21 cellular contexts compared by ENCODE assay signal in genomic region chr21:33031152-33031551, GRCh38. TPM values are rescaled to one million over a fixed set of nuclear protein-coding genes. Genes with fewer than 3 reads are reported as not detected.
DNase-seq lines count a peak whose midpoint lies in the region; ATAC-seq, FAIRE-seq and TF ChIP-seq lines count a peak whose summit lies in the region.
"Had no signal": no experiment of that assay in that cellular context is flagged by ENCODE, and none has a peak within 500 bp of the region (broad histone marks: within the 10 kb centered on the region; RNA-seq: fewer than 3 reads in every experiment).

No MANE protein-coding gene starts in this region.

- H3K27ac Mint-ChIP-seq in T-helper 17 cell = no peak overlapping the region
- H3K27ac Mint-ChIP-seq: CD14-positive monocyte; CD8-positive, alpha-beta T cell; HFFc6 had no signal

- dilution Hi-C loops in endothelial cell of umbilical vein (cut with MboI; ENCODE audit: extremely low pct_ligation_motif_present, low sequenced_read_pairs) = no loop called here

- no peak overlapping the region for H3K9ac ChIP-seq in endothelial cell of umbilical vein (replicated peaks; ENCODE audit: extremely low read depth, insufficient read depth, low read length)

- DNase-seq in DMS 273 (lab: John Stamatoyannopoulos, UW; ENCODE audit: unreplicated experiment) (peak; percentile 35), DMS 273 treated with DMSO at 0.1 percent for 48 hours (lab: John Stamatoyannopoulos, UW) (no peak), endothelial cell of umbilical vein (ENCODE audit: low read depth, low spot score) (no peak), sciatic nerve (ENCODE audit: low spot score) (peak; percentile 31), medulla oblongata (ENCODE audit: extremely low spot score) (no peak), ascending aorta (ENCODE audit: low spot score in 2 of 2) (no peak), T-helper 17 cell (no peak)
- DNase-seq: Caco-2; CD8-positive, alpha-beta T cell; DMS79; HCEC 1CT; HFFc6 had no signal

- intact Hi-C loops in endothelial cell of umbilical vein (cut with micrococcal nuclease) = no loop called here
- intact Hi-C loops in sciatic nerve (cut with DNase I) = no loop called here
- intact Hi-C loops in ascending aorta (cut with DNase I) = no loop called here

- H2AFZ ChIP-seq in endothelial cell of umbilical vein (ENCODE audit: low read depth, low read length) = no peak overlapping the region

- no TSS peak for BruUV-seq in endothelial cell of umbilical vein (replicated peaks; lab: Mats Ljungman, UMichigan)

- no peak overlapping the region for H3K4me2 ChIP-seq in endothelial cell of umbilical vein (ENCODE audit: insufficient read depth, low read length)

- no peaks in the 10 kb centered on the region for H3K79me2 ChIP-seq in endothelial cell of umbilical vein (ENCODE audit: control insufficient read depth, insufficient read depth, low read length)

- H3K4me1 ChIP-seq in endothelial cell of umbilical vein (ENCODE audit: control insufficient read depth, extremely low read depth, insufficient read depth, low read length) (peaks cover 5% of the 10 kb centered on the region), ascending aorta (no peaks in the 10 kb centered on the region)
- H3K4me1 ChIP-seq: Caco-2 had no signal

- TF ChIP-seq POLR2A in endothelial cell of umbilical vein (IDR thresholded peaks at IDR 0.05; ENCODE audit: low read depth, low read length) = no peak

- H3K36me3 ChIP-seq in endothelial cell of umbilical vein (ENCODE audit: control insufficient read depth in 2 of 2, extremely low read depth in 1 of 2, insufficient read depth in 2 of 2, low read length in 2 of 2) (no peaks in the 10 kb centered on the region), ascending aorta (no peaks in the 10 kb centered on the region)

- no peak overlapping the region for H3K27ac ChIP-seq in endothelial cell of umbilical vein (ENCODE audit: insufficient read depth, low read depth, low read length)
- no peak overlapping the region for H3K27ac ChIP-seq in ascending aorta
- H3K27ac ChIP-seq: 22Rv1 had no signal

- H3K9me3 ChIP-seq in endothelial cell of umbilical vein (replicated peaks; ENCODE audit: control insufficient read depth, insufficient read depth, low read length) (no peaks in the 10 kb centered on the region), ascending aorta (no peaks in the 10 kb centered on the region), T-helper 17 cell (ENCODE audit: control insufficient read depth, low read length, poor library complexity, severe bottlenecking) (no peaks in the 10 kb centered on the region)
- H3K9me3 ChIP-seq: Caco-2 had no signal

- no peak for FAIRE-seq in endothelial cell of umbilical vein (lab: Jason Lieb, UNC)
- FAIRE-seq: GM12878, HepG2 had no signal

- no peaks in the 10 kb centered on the region for H3K9me1 ChIP-seq in endothelial cell of umbilical vein (replicated peaks; ENCODE audit: control insufficient read depth, extremely low read depth, insufficient read depth, low read length)

- no peak for TF ChIP-seq CTCF in endothelial cell of umbilical vein (IDR thresholded peaks at IDR 0.05; ENCODE audit: extremely low read depth in 1 of 2, insufficient read depth in 1 of 2, low read depth in 1 of 2, low read length in 2 of 2)
- TF ChIP-seq CTCF in ascending aorta (IDR thresholded peaks at IDR 0.05) = no peak

- H3K27me3 ChIP-seq in endothelial cell of umbilical vein (ENCODE audit: control insufficient read depth in 2 of 2, insufficient read depth in 2 of 2, low read length in 2 of 2) (peaks cover 80 to 87% of the 10 kb centered on the region in 2 experiments), ascending aorta (peaks cover 11% of the 10 kb centered on the region)

- H3K4me1 Mint-ChIP-seq in T-helper 17 cell = peaks cover 21% of the 10 kb centered on the region

- H3K36me3 Mint-ChIP-seq in T-helper 17 cell (ENCODE audit: low read depth) = no peaks in the 10 kb centered on the region
- H3K36me3 Mint-ChIP-seq: CD8-positive, alpha-beta T cell had no signal

- CTCF ChIA-PET in endothelial cell of umbilical vein (lab: Charles Lee) = interaction anchor here (1.8 kb wide), 1 partner anchor 96 kb away, joined by 5 read pairs; no protein-coding TSS in a partner anchor

- ATAC-seq in sciatic nerve = no peak
- ATAC-seq in T-helper 17 cell = no peak
- ATAC-seq: CD8-positive, alpha-beta T cell; GM12878; HepG2 had no signal

- POLR2A ChIA-PET in endothelial cell of umbilical vein (lab: Charles Lee) = no interaction called here

- peaks cover 72% of the 10 kb centered on the region for H3K27me3 Mint-ChIP-seq in T-helper 17 cell

- H3K4me3 Mint-ChIP-seq in T-helper 17 cell = no peak overlapping the region
- H3K4me3 Mint-ChIP-seq: CD8-positive, alpha-beta T cell; HFFc6 had no signal

- H4K20me1 ChIP-seq in endothelial cell of umbilical vein (replicated peaks; ENCODE audit: control insufficient read depth, extremely low read depth, insufficient read depth, low read length) = no peaks in the 10 kb centered on the region

- no peak overlapping the region for H3K4me3 ChIP-seq in endothelial cell of umbilical vein (replicated peaks in 1 of 3; ENCODE audit: insufficient read depth in 1 of 3, low read depth in 1 of 3, low read length in 3 of 3)
- H3K4me3 ChIP-seq in ascending aorta = no peak overlapping the region
- H3K4me3 ChIP-seq: GM12878 had no signal

TF ChIP-seq in endothelial cell of umbilical vein, 7 proteins besides CTCF, POLR2A, EP300 and RAD21:
- TF ChIP-seq, protein P1, sequence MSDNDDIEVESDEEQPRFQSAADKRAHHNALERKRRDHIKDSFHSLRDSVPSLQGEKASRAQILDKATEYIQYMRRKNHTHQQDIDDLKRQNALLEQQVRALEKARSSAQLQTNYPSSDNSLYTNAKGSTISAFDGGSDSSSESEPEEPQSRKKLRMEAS (IDR thresholded peaks at IDR 0.05; ENCODE audit: insufficient read depth, insufficient read length) = no peak
- TF ChIP-seq FOS (IDR thresholded peaks at IDR 0.05; ENCODE audit: borderline replicate concordance, insufficient read depth, low read length) = no peak
- no peak for TF ChIP-seq POLR2AphosphoS5 (IDR thresholded peaks at IDR 0.05; ENCODE audit: insufficient read depth, low read depth, low read length)
- TF ChIP-seq MYC (IDR thresholded peaks at IDR 0.05; ENCODE audit: low read depth, low read length) = no peak
- TF ChIP-seq EZH2 (IDR thresholded peaks at IDR 0.05; ENCODE audit: borderline replicate concordance, low read depth, low read length, severe bottlenecking) = peak; percentile 6

RNA-seq across cellular contexts. Expression of gene OLIG2, which starts 5.4 kb away (rescaled TPM):
- total RNA-seq in endothelial cell of umbilical vein (not detected in 2 replicates), sciatic nerve (not detected), ascending aorta (not detected), T-helper 17 cell (not detected)
- not detected in 2 replicates for polyA plus RNA-seq in endothelial cell of umbilical vein
- not detected in 2 replicates for polyA plus RNA-seq in endothelial cell of umbilical vein (2011; cell fraction: cytosol; rRNA removed)
- not detected in 2 replicates for polyA plus RNA-seq in endothelial cell of umbilical vein (2011; cell fraction: nucleus; rRNA removed)
- polyA plus RNA-seq in endothelial cell of umbilical vein (2012) = not detected in 2 replicates
- not detected in 2 replicates for polyA minus RNA-seq in endothelial cell of umbilical vein
- polyA minus RNA-seq in endothelial cell of umbilical vein (2011; cell fraction: cytosol; rRNA and poly(A)+ RNA removed) = not detected
- not detected in 2 replicates for polyA minus RNA-seq in endothelial cell of umbilical vein (2011; cell fraction: nucleus; rRNA and poly(A)+ RNA removed)
- total RNA-seq: A673; Caco-2; CD8-positive, alpha-beta T cell; G401; GM12878; HepG2; HFFc6; HT1080 had no signal
- polyA plus RNA-seq: BJ, CD14-positive monocyte, GM12878, HepG2 had no signal

RNA-seq across cellular contexts. Expression of gene OLIG1, which starts 38.8 kb away (rescaled TPM):
- total RNA-seq in endothelial cell of umbilical vein (not detected in 2 replicates), sciatic nerve (0.53 TPM), ascending aorta (not detected), T-helper 17 cell (under 1 TPM in 1 of 2 donors, not detected in 1; 0.50 TPM)
- polyA plus RNA-seq in endothelial cell of umbilical vein = not detected in 2 replicates
- polyA plus RNA-seq in endothelial cell of umbilical vein (2011; cell fraction: cytosol; rRNA removed) = not detected in 2 replicates
- polyA plus RNA-seq in endothelial cell of umbilical vein (2011; cell fraction: nucleus; rRNA removed) = not detected in 2 replicates
- not detected in 2 replicates for polyA plus RNA-seq in endothelial cell of umbilical vein (2012)
- polyA minus RNA-seq in endothelial cell of umbilical vein = not detected in 2 replicates
- not detected for polyA minus RNA-seq in endothelial cell of umbilical vein (2011; cell fraction: cytosol; rRNA and poly(A)+ RNA removed)
- polyA minus RNA-seq in endothelial cell of umbilical vein (2011; cell fraction: nucleus; rRNA and poly(A)+ RNA removed) = not detected in 2 replicates
- total RNA-seq: A673; Caco-2; CD8-positive, alpha-beta T cell; G401; GM12878; H4; HepG2; HFFc6; HT1080 had no signal
- polyA plus RNA-seq: BJ, GM12878, HepG2 had no signal

Comparison
In these comparisons a context has a peak if more than half of its experiments do, and no peak if none do; other contexts are left out.
1. DNase-seq: peak in DMS 273 (single experiment) and sciatic nerve (single experiment); none in DMS 273 treated with DMSO at 0.1 percent for 48 hours (single experiment), endothelial cell of umbilical vein (single experiment), medulla oblongata (single experiment), ascending aorta (0 of 2) and T-helper 17 cell (0 of 3).